10 cellular contexts compared by ENCODE assay signal in genomic region chr6:42366999-42367352, GRCh38.
DNase-seq lines count a peak whose midpoint lies in the region; ATAC-seq and TF ChIP-seq lines count a peak whose summit lies in the region.
"Had no signal": no experiment of that assay in that cellular context is flagged by ENCODE, and none has a peak within 500 bp of the region (broad histone marks: within the 10 kb centered on the region; RNA-seq: fewer than 3 reads in every experiment).

No MANE protein-coding gene starts in this region.

- H3K9me3 Mint-ChIP-seq in activated CD4-positive, alpha-beta memory T cell treated with anti-CD3 and anti-CD28 coated beads, Interleukin-2, amount 10 ng/mL, durations not matched to agents 7 days and 5 days: no peaks in the 10 kb centered on the region

- no peak overlapping the region for H3K4me3 ChIP-seq in BLaER1 treated with 17β-estradiol and CSF1 and Interleukin-3, amounts not matched to agents 10 nM and 100 nM
- H3K4me3 ChIP-seq in muscle layer of duodenum (ENCODE audit: low read depth in 1 of 2, low read length in 2 of 2): no peak overlapping the region

- no peak for TF ChIP-seq CTCF in GM13977 (IDR thresholded peaks at IDR 0.05; ENCODE audit: extremely low read depth, insufficient read depth, missing control alignments)

- intact Hi-C loops in posterior cingulate gyrus (cut with DNase I): no loop called here

- H3K4me1 ChIP-seq in BLaER1 treated with 17β-estradiol and CSF1 and Interleukin-3, amounts not matched to agents 10 nM and 100 nM: peaks cover 44 to 86% (median 47%) of the 10 kb centered on the region in 10 experiments
- peaks cover 14 to 25% of the 10 kb centered on the region in 2 donors for H3K4me1 ChIP-seq in muscle layer of duodenum (ENCODE audit: control insufficient read depth in 1 of 2, insufficient read depth in 2 of 2, low read length in 2 of 2)

- peak overlapping the region; percentile 66 for H3K4me3 Mint-ChIP-seq in activated CD4-positive, alpha-beta memory T cell treated with anti-CD3 and anti-CD28 coated beads, Interleukin-2, amount 10 ng/mL, durations not matched to agents 7 days and 5 days

- no peaks in the 10 kb centered on the region for H3K27me3 Mint-ChIP-seq in activated CD4-positive, alpha-beta memory T cell treated with anti-CD3 and anti-CD28 coated beads, Interleukin-2, amount 10 ng/mL, durations not matched to agents 7 days and 5 days

- peaks cover 23% of the 10 kb centered on the region for H3K36me3 Mint-ChIP-seq in activated CD4-positive, alpha-beta memory T cell treated with anti-CD3 and anti-CD28 coated beads, Interleukin-2, amount 10 ng/mL, durations not matched to agents 7 days and 5 days (ENCODE audit: low read depth)

- H3K4me1 Mint-ChIP-seq in activated CD4-positive, alpha-beta memory T cell treated with anti-CD3 and anti-CD28 coated beads, Interleukin-2, amount 10 ng/mL, durations not matched to agents 7 days and 5 days: peaks cover 69% of the 10 kb centered on the region

- peak overlapping the region; percentile 12 to 69 (median 45); a peak in 19 of 22 replicates for H3K27ac ChIP-seq in BLaER1 treated with 17β-estradiol and CSF1 and Interleukin-3, amounts not matched to agents 10 nM and 100 nM
- peak overlapping the region; percentile 35 for H3K27ac ChIP-seq in muscle layer of duodenum (ENCODE audit: low read length)

- no peaks in the 10 kb centered on the region for H3K9me3 ChIP-seq in BLaER1 treated with 17β-estradiol and CSF1 and Interleukin-3, amounts not matched to agents 10 nM and 100 nM (replicated peaks in 1 of 11)
- no peaks in the 10 kb centered on the region for H3K9me3 ChIP-seq in muscle layer of duodenum (ENCODE audit: control insufficient read depth in 1 of 2, low read length in 2 of 2)
- H3K9me3 ChIP-seq: Caco-2 had no signal

- peak overlapping the region; percentile 48 to 88 (median 69) for H3K4me2 ChIP-seq in BLaER1 treated with 17β-estradiol and CSF1 and Interleukin-3, amounts not matched to agents 10 nM and 100 nM

- H3K27ac Mint-ChIP-seq in activated CD4-positive, alpha-beta memory T cell treated with anti-CD3 and anti-CD28 coated beads, Interleukin-2, amount 10 ng/mL, durations not matched to agents 7 days and 5 days: peak overlapping the region; percentile 96

- DNase-seq in activated CD4-positive, alpha-beta memory T cell treated with anti-CD3 and anti-CD28 coated beads, Interleukin-2, amount 10 ng/mL, durations not matched to agents 7 days and 5 days: no peak
- DNase-seq in RPMI8226: no peak
- DNase-seq in GM13977 (ENCODE audit: low spot score): no peak
- DNase-seq in posterior cingulate gyrus: no peak
- DNase-seq: Caco-2; stimulated activated naive CD4-positive, alpha-beta T cell treated with Interleukin-2 at 50 U/mL for 16 hours had no signal

- H3K9ac ChIP-seq in BLaER1 treated with 17β-estradiol and CSF1 and Interleukin-3, amounts not matched to agents 10 nM and 100 nM: peak overlapping the region in 6 of 11 experiments; percentile 5 to 41 (median 18); a peak in 6 of 22 replicates

- CTCF ChIA-PET in activated CD4-positive, alpha-beta memory T cell treated with anti-CD3 and anti-CD28 coated beads, Interleukin-2, amount 10 ng/mL, durations not matched to agents 7 days and 5 days (lab: Charles Lee): interaction anchor here (0.9 to 2.7 kb wide), 9 partner anchors 9 to 181 kb away, joined by 4 to 12 read pairs (median 5); no protein-coding TSS in a partner anchor

- H3K36me3 ChIP-seq in BLaER1 treated with 17β-estradiol and CSF1 and Interleukin-3, amounts not matched to agents 10 nM and 100 nM: peaks cover 6 to 37% (median 22%) of the 10 kb centered on the region in 11 experiments; a peak in 18 of 22 replicates
- no peaks in the 10 kb centered on the region for H3K36me3 ChIP-seq in muscle layer of duodenum (ENCODE audit: control insufficient read depth in 1 of 2, insufficient read depth in 2 of 2, low read length in 2 of 2)

- ATAC-seq in GM19035 (IDR thresholded peaks at IDR 0.05; ENCODE audit: unreplicated experiment) (peak; percentile 19), HG02885 (IDR thresholded peaks at IDR 0.05; ENCODE audit: poor library complexity, unreplicated experiment) (no peak)

- peaks cover 0 to 53% (median 17%) of the 10 kb centered on the region in 11 experiments; a peak in 10 of 22 replicates for H4K20me1 ChIP-seq in BLaER1 treated with 17β-estradiol and CSF1 and Interleukin-3, amounts not matched to agents 10 nM and 100 nM

- POLR2A ChIA-PET in activated CD4-positive, alpha-beta memory T cell treated with anti-CD3 and anti-CD28 coated beads, Interleukin-2, amount 10 ng/mL, durations not matched to agents 7 days and 5 days (lab: Charles Lee): interaction anchor here (0.7 to 4.6 kb wide), 19 partner anchors 9 to 197 kb away, joined by 3 to 67 read pairs (median 4); partner anchors contain the start of genes TRERF1 and UBR2

- H3K27me3 ChIP-seq in BLaER1 treated with 17β-estradiol and CSF1 and Interleukin-3, amounts not matched to agents 10 nM and 100 nM: no peaks in the 10 kb centered on the region
- H3K27me3 ChIP-seq in muscle layer of duodenum (ENCODE audit: low read depth, low read length): no peaks in the 10 kb centered on the region

- in situ Hi-C loops in GM13977 (cut with MboI; ENCODE audit: low pct_unique_long_range_greater_than_20kb, low sequenced_read_pairs, unreplicated experiment): no loop called here
